Comparison of ENCODE assay signal across 25 cellular contexts in genomic region chr1:95229042-95229441, GRCh38.
"Had no signal": no experiment of that assay in that cellular context is flagged by ENCODE, and none has a peak within 500 bp of the region (broad histone marks: within the 10 kb centered on the region; RNA-seq: fewer than 3 reads in every experiment).

No MANE protein-coding gene starts in this region.

- H3K9ac ChIP-seq: parathyroid adenoma had no signal

- H3K27me3 ChIP-seq: brain microvascular endothelial cell, gastrocnemius medialis, heart right ventricle, transverse colon, uterus had no signal

- H3K79me2 ChIP-seq: parathyroid adenoma had no signal

- H3K4me1 Mint-ChIP-seq: activated T-helper 17 cell treated with anti-CD3 and anti-CD28 coated beads, Interleukin-2, amount 50 U/mL, for 72 hours had no signal

- H3K4me3 Mint-ChIP-seq: activated CD4-positive, alpha-beta memory T cell treated with anti-CD3 and anti-CD28 coated beads, Interleukin-2, amount 10 ng/mL, durations not matched to agents 7 days and 5 days; activated CD8-positive, alpha-beta memory T cell treated with anti-CD3 and anti-CD28 coated beads, Interleukin-2, amount 10 ng/mL, durations not matched to agents 7 days and 5 days; activated naive CD8-positive, alpha-beta T cell treated with anti-CD3 and anti-CD28 coated beads for 36 hours; activated T-helper 17 cell treated with anti-CD3 and anti-CD28 coated beads, Interleukin-2, amount 50 U/mL, for 72 hours; immature natural killer cell; natural killer cell treated with Interleukin-12 subunit alpha and Interleukin-12 subunit beta and Interleukin-15 and Interleukin-18, amount 100 ng/mL, for 72 hours had no signal

- H3K36me3 ChIP-seq: brain microvascular endothelial cell, gastrocnemius medialis, heart right ventricle, neutrophil, transverse colon, uterus had no signal

- H3K9me3 ChIP-seq: gastrocnemius medialis, heart right ventricle, neutrophil, transverse colon, uterus had no signal

- H3K9me3 Mint-ChIP-seq: activated CD4-positive, alpha-beta memory T cell treated with anti-CD3 and anti-CD28 coated beads, Interleukin-2, amount 10 ng/mL, durations not matched to agents 7 days and 5 days; activated naive CD8-positive, alpha-beta T cell treated with anti-CD3 and anti-CD28 coated beads for 36 hours; activated T-helper 17 cell treated with anti-CD3 and anti-CD28 coated beads, Interleukin-2, amount 50 U/mL, for 72 hours; immature natural killer cell; natural killer cell treated with Interleukin-12 subunit alpha and Interleukin-12 subunit beta and Interleukin-15 and Interleukin-18, amount 100 ng/mL, for 72 hours had no signal

- DNase-seq: activated CD4-positive, alpha-beta memory T cell treated with anti-CD3 and anti-CD28 coated beads, Interleukin-2, amount 10 ng/mL, durations not matched to agents 7 days and 5 days; activated CD4-positive, alpha-beta T cell treated with anti-CD3 and anti-CD28 coated beads for 48 hours; activated CD4-positive, CD25-positive, alpha-beta regulatory T cell; activated CD8-positive, alpha-beta memory T cell treated with anti-CD3 and anti-CD28 coated beads, Interleukin-2, amount 10 ng/mL, durations not matched to agents 7 days and 5 days; activated naive CD4-positive, alpha-beta T cell; activated naive CD8-positive, alpha-beta T cell treated with anti-CD3 and anti-CD28 coated beads for 36 hours; activated T-cell treated with anti-CD3 and anti-CD28 coated beads, Interleukin-2, amount 50 U/mL, for 1 hour; brain microvascular endothelial cell; gastrocnemius medialis; heart right ventricle; immature natural killer cell; mesenchymal stem cell; retina; stimulated activated CD4-positive, alpha-beta T cell treated with anti-CD3 and anti-CD28 coated beads, Interleukin-12 subunit alpha, Interleukin-12 subunit beta, amount 100 ng/mL, for 4 hours; stimulated activated CD4-positive, alpha-beta T cell treated with anti-CD3 and anti-CD28 coated beads, Interleukin-1b, Interleukin-23, amount 100 ng/mL, for 48 hours; stimulated activated CD8-positive, alpha-beta memory T cell treated with anti-CD3 and anti-CD28 coated beads, Interleukin-4, amount 100 ng/mL, for 48 hours; stimulated activated naive CD4-positive, alpha-beta T cell; T-helper 1 cell; T-helper 9 cell; transverse colon; uterus had no signal

- ATAC-seq: activated CD8-positive, alpha-beta memory T cell treated with anti-CD3 and anti-CD28 coated beads, Interleukin-2, amount 10 ng/mL, durations not matched to agents 7 days and 5 days; activated T-helper 17 cell treated with anti-CD3 and anti-CD28 coated beads, Interleukin-2, amount 50 U/mL, for 72 hours; gastrocnemius medialis; heart right ventricle; natural killer cell treated with Interleukin-12 subunit alpha and Interleukin-12 subunit beta and Interleukin-15 and Interleukin-18, amount 100 ng/mL, for 72 hours had no signal

- H3K4me3 ChIP-seq: gastrocnemius medialis, heart right ventricle, transverse colon, uterus had no signal

- H3K27ac ChIP-seq: brain microvascular endothelial cell, gastrocnemius medialis, neutrophil, parathyroid adenoma, transverse colon, uterus had no signal

- H3K27ac Mint-ChIP-seq: activated CD4-positive, alpha-beta memory T cell treated with anti-CD3 and anti-CD28 coated beads, Interleukin-2, amount 10 ng/mL, durations not matched to agents 7 days and 5 days; activated CD8-positive, alpha-beta memory T cell treated with anti-CD3 and anti-CD28 coated beads, Interleukin-2, amount 10 ng/mL, durations not matched to agents 7 days and 5 days; activated naive CD8-positive, alpha-beta T cell treated with anti-CD3 and anti-CD28 coated beads for 36 hours; activated T-helper 17 cell treated with anti-CD3 and anti-CD28 coated beads, Interleukin-2, amount 50 U/mL, for 72 hours; immature natural killer cell; natural killer cell treated with Interleukin-12 subunit alpha and Interleukin-12 subunit beta and Interleukin-15 and Interleukin-18, amount 100 ng/mL, for 72 hours had no signal

- H2AFZ ChIP-seq: parathyroid adenoma had no signal

- H3K4me1 ChIP-seq: parathyroid adenoma had no signal

- H3K36me3 Mint-ChIP-seq: activated CD8-positive, alpha-beta memory T cell treated with anti-CD3 and anti-CD28 coated beads, Interleukin-2, amount 10 ng/mL, durations not matched to agents 7 days and 5 days; activated naive CD8-positive, alpha-beta T cell treated with anti-CD3 and anti-CD28 coated beads for 36 hours; natural killer cell treated with Interleukin-12 subunit alpha and Interleukin-12 subunit beta and Interleukin-15 and Interleukin-18, amount 100 ng/mL, for 72 hours had no signal
